Comparison of ENCODE assay signal across 26 cellular contexts in the genomic region with DNA sequence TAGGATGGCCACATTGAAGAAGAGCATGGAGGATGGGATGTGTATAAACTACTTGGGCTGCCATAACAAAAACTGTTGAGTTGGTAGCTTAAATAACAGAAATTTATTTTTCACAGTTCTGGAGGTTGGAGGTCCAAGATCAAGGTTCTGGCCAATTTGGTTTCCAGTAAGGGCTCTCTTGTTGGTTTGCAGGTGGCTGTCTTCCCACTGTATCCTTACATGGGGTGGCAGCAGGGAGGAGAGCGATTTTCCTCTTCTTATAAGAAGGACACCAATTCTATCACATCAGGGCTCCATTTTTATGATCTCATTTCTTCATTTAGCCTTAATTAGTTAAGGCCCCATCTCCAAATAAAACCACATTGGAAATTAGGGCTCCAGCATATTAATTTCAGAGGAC.
"Had no signal": no experiment of that assay in that cellular context is flagged by ENCODE, and none has a peak within 500 bp of the region (broad histone marks: within the 10 kb centered on the region; RNA-seq: fewer than 3 reads in every experiment).

No MANE protein-coding gene starts in this region.

- DNase-seq: stimulated activated CD4-positive, alpha-beta T cell treated with anti-CD3 and anti-CD28 coated beads, Interleukin-2, amount 100 ng/mL, for 48 hours; stimulated activated CD4-positive, alpha-beta T cell treated with anti-CD3 and anti-CD28 coated beads, Interleukin-4, amount 100 ng/mL, for 1 hour; stimulated activated CD4-positive, alpha-beta T cell treated with anti-CD3 and anti-CD28 coated beads, Interleukin-4, amount 100 ng/mL, for 24 hours; stimulated activated CD4-positive, alpha-beta T cell treated with anti-CD3 and anti-CD28 coated beads, Interleukin-4, amount 100 ng/mL, for 4 hours; stimulated activated CD8-positive, alpha-beta memory T cell treated with anti-CD3 and anti-CD28 coated beads, Interleukin-4, amount 100 ng/mL, for 48 hours; stimulated activated naive B cell treated with anti-CD40 and anti-IgM and Interleukin-4, amounts not matched to agents 10 μg/mL and 1 μg/mL and 100 μg/mL, for 72 hours; stimulated activated naive CD4-positive, alpha-beta T cell; stimulated activated naive CD4-positive, alpha-beta T cell treated with Interleukin-2 at 50 U/mL for 16 hours; stimulated activated naive CD8-positive, alpha-beta T cell treated with anti-CD3 and anti-CD28 coated beads, Interleukin-15, amount 100 ng/mL, for 72 hours; stimulated activated naive CD8-positive, alpha-beta T cell treated with anti-CD3 and anti-CD28 coated beads, Interleukin-15, Interleukin-2, amounts not matched to agents 100 U/mL and 50 U/mL, for 24 hours; stomach; testis; thyroid gland; tibial artery; transverse colon; trophoblast cell; upper lobe of left lung; upper lobe of right lung; uterus had no signal

- H3K4me1 ChIP-seq: stomach, suprapubic skin, testis, thyroid gland, tibial artery, tibial nerve, transverse colon, upper lobe of left lung, upper lobe of right lung, uterus, vagina had no signal

- H3K4me3 ChIP-seq: stomach, suprapubic skin, testis, thoracic aorta, thyroid gland, tibial artery, tibial nerve, transverse colon, upper lobe of left lung, upper lobe of right lung, uterus, vagina had no signal

- H3K27me3 ChIP-seq: suprapubic skin, testis, thyroid gland, transverse colon, upper lobe of left lung, upper lobe of right lung, uterus, vagina had no signal

- H3K9me3 ChIP-seq: stomach, suprapubic skin, testis, thoracic aorta, thyroid gland, tibial artery, tibial nerve, transverse colon, upper lobe of left lung, upper lobe of right lung, uterus, vagina had no signal

- FAIRE-seq: urothelium cell line had no signal

- H3K36me3 ChIP-seq: stomach, suprapubic skin, thoracic aorta, thyroid gland, tibial artery, tibial nerve, transverse colon, upper lobe of left lung, upper lobe of right lung, uterus, vagina had no signal

- H3K27ac ChIP-seq: stomach, suprapubic skin, testis, thoracic aorta, thyroid gland, tibial artery, tibial nerve, transverse colon, upper lobe of left lung, upper lobe of right lung, uterus, vagina had no signal

- ATAC-seq: stimulated activated effector memory CD8-positive, alpha-beta T cell treated with anti-CD3 and anti-CD28 coated beads, Interleukin-12 subunit alpha, Interleukin-12 subunit beta, amount 100 ng/mL, for 72 hours; stimulated activated memory B cell treated with anti-CD40 and anti-IgM and Interleukin-4, amounts not matched to agents 10 μg/mL and 1 μg/mL and 100 μg/mL, for 72 hours; stimulated activated naive B cell treated with anti-CD40 and anti-IgM and Interleukin-4, amounts not matched to agents 10 μg/mL and 1 μg/mL and 100 μg/mL, for 72 hours; stimulated activated naive CD8-positive, alpha-beta T cell treated with anti-CD3 and anti-CD28 coated beads, Interleukin-15, amount 100 ng/mL, for 72 hours; stimulated activated naive CD8-positive, alpha-beta T cell treated with anti-CD3 and anti-CD28 coated beads, Interleukin-15, Interleukin-2, amounts not matched to agents 100 U/mL and 50 U/mL, for 24 hours had no signal
